8 cellular contexts compared by ENCODE assay signal in the genomic region with DNA sequence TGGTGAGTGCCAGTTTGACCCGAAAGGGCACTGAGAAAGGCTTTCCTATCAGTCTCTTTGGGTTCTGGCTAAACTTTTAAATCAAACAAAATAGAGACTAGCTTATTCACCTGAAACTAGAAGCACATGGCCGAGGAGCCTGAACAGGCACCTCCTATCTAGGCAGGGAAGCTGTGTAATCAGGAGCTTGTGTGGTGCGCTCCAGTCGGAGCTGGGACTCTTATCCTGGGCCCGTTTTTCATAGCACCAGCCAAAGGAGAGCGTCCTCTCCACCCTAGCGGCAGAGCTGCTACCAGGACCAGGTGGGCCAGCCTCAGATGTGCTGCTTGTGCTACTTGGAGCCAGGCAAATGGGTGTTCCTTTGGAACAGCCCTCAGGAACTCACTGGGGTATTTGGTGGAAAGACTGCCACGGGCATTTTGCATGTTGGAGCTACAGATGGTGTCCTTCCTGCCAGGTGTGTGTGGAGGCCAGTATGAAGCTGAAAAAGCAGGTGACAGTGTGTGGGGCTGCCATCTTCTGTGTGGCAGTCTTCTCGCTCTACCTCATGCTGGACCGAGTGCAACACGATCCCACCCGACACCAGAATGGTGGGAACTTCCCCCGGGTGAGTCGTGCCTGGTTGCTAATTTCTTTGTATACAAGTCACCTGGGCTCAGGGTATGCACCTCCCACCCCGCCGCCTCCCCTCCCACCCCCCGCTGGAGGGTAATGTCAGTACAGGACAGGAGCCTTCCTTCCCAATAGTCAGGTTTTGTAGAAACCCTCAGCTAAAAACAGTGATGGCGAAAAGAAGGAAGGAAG. TPM values are rescaled to one million over a fixed set of nuclear protein-coding genes. Genes with fewer than 3 reads are reported as not detected.
DNase-seq lines count a peak whose midpoint lies in the region; ATAC-seq and TF ChIP-seq lines count a peak whose summit lies in the region.

No MANE protein-coding gene starts in this region.

- H3K79me2 ChIP-seq in DND-41 (ENCODE audit: insufficient read depth, low read length), result peaks cover 15% of the 10 kb centered on the region

- H3K4me2 ChIP-seq in DND-41 (ENCODE audit: insufficient read depth, low read length), result peak overlapping the region; percentile 80

- TF ChIP-seq CTCF in DND-41 (IDR thresholded peaks at IDR 0.05; ENCODE audit: borderline replicate concordance, extremely low read depth, low read length, poor library complexity, severe bottlenecking) (no peak), LNCAP (IDR thresholded peaks at IDR 0.05) (peak; percentile 20; the same call in 1 of the 2 replicates), brain (conservative IDR thresholded peaks at IDR 0.05) (no peak), thoracic aorta (IDR thresholded peaks at IDR 0.05) (no peak)

- peak overlapping the region; percentile 92 for H3K9ac ChIP-seq in DND-41 (ENCODE audit: low read depth, low read length)

- DNase-seq in DND-41, result no peak
- DNase-seq in left kidney (ENCODE audit: low read depth, low spot score), result peak; percentile 78
- DNase-seq in thoracic aorta (ENCODE audit: low spot score), result no peak
- DNase-seq in NCI-H187 treated with DMSO at 0.1 percent for 48 hours (lab: John Stamatoyannopoulos, UW), result no peak
- DNase-seq in NCI-H774 (lab: John Stamatoyannopoulos, UW), result no peak

- H3K27ac ChIP-seq in DND-41 (ENCODE audit: low read length), result peak overlapping the region; percentile 80
- peak overlapping the region; percentile 90 to 93 for H3K27ac ChIP-seq in thoracic aorta

- H3K4me3 Mint-ChIP-seq in brain, result peak overlapping the region; percentile 84 to 87 (median 84)

- H3K36me3 ChIP-seq in DND-41 (ENCODE audit: insufficient read depth, low read length), result peaks cover 39% of the 10 kb centered on the region
- H3K36me3 ChIP-seq in thoracic aorta, result peaks cover 28% of the 10 kb centered on the region

- H3K4me1 Mint-ChIP-seq in brain, result peaks cover 29% of the 10 kb centered on the region

- H3K36me3 Mint-ChIP-seq in brain, result peaks cover 40% of the 10 kb centered on the region

- H4K20me1 ChIP-seq in DND-41 (ENCODE audit: insufficient read depth, low read length), result peaks cover 6% of the 10 kb centered on the region

- peaks cover 6% of the 10 kb centered on the region for H3K27me3 Mint-ChIP-seq in brain

- no peaks in the 10 kb centered on the region for H3K9me3 ChIP-seq in DND-41 (ENCODE audit: insufficient read depth, low read length, severe bottlenecking)
- no peaks in the 10 kb centered on the region for H3K9me3 ChIP-seq in thoracic aorta

- peak overlapping the region; percentile 71 to 89; a peak in 3 of 4 replicates for H3K4me3 ChIP-seq in DND-41 (ENCODE audit: low read depth in 1 of 2, low read length in 2 of 2)
- peak overlapping the region; percentile 89 for H3K4me3 ChIP-seq in thoracic aorta

- H3K27me3 ChIP-seq in DND-41 (ENCODE audit: insufficient read depth, low read length, poor library complexity) (no peaks in the 10 kb centered on the region), thoracic aorta (replicated peaks; ENCODE audit: insufficient read depth) (no peaks in the 10 kb centered on the region)

- ATAC-seq in DND-41 (ENCODE audit: insufficient read depth, low read depth) (no peak), thoracic aorta (ENCODE audit: insufficient number of reproducible peaks, low FRiP score, low read depth) (no peak), GM21515 (IDR thresholded peaks at IDR 0.05; ENCODE audit: unreplicated experiment) (no peak)

- H3K9me3 Mint-ChIP-seq in brain, result no peaks in the 10 kb centered on the region

- H2AFZ ChIP-seq in DND-41 (ENCODE audit: low read depth, low read length), result peak overlapping the region; percentile 86

- H3K27ac Mint-ChIP-seq in brain, result peak overlapping the region; percentile 63 to 92 (median 85)

- peaks cover 27% of the 10 kb centered on the region for H3K4me1 ChIP-seq in DND-41 (ENCODE audit: insufficient read depth, low read length)
- peaks cover 15 to 19% of the 10 kb centered on the region in 2 donors for H3K4me1 ChIP-seq in thoracic aorta (ENCODE audit: control insufficient read depth in 1 of 2, low read depth in 2 of 2)

RNA-seq across cellular contexts. Expression of gene MAN2A2, which starts 0.8 kb away (rescaled TPM):
- 58.2 TPM for polyA plus RNA-seq in brain (ENCODE audit: insufficient read depth, low read depth, low replicate concordance)
- 10 to 100 TPM; 59.7 to 68.4 TPM for total RNA-seq in thoracic aorta

RNA-seq across cellular contexts. Expression of gene FES, which starts 19.6 kb away (rescaled TPM):
- polyA plus RNA-seq in brain (ENCODE audit: insufficient read depth, low read depth, low replicate concordance), result 4.1 TPM
- total RNA-seq in thoracic aorta, result 10 to 100 TPM; 54.2 to 86.3 TPM

RNA-seq across cellular contexts. Expression of gene HDDC3, which starts 28.4 kb away (rescaled TPM):
- 19.8 TPM for polyA plus RNA-seq in brain (ENCODE audit: insufficient read depth, low read depth, low replicate concordance)
- total RNA-seq in thoracic aorta, result 10 to 100 TPM; 11.5 to 13.1 TPM

RNA-seq across cellular contexts. Expression of gene UNC45A, which starts 31.1 kb away (rescaled TPM):
- 85.1 TPM for polyA plus RNA-seq in brain (ENCODE audit: insufficient read depth, low read depth, low replicate concordance)
- total RNA-seq in thoracic aorta, result 10 to 100 TPM; 54.0 to 65.5 TPM

RNA-seq across cellular contexts. Expression of gene FURIN, which starts 35.5 kb away (rescaled TPM):
- 22.9 TPM for polyA plus RNA-seq in brain (ENCODE audit: insufficient read depth, low read depth, low replicate concordance)
- total RNA-seq in thoracic aorta, result 10 to 100 TPM; 78.4 to 89.7 TPM
